31 cellular contexts compared by ENCODE assay signal in genomic region chr17:33513769-33514168, GRCh38.
"Had no signal": no experiment of that assay in that cellular context is flagged by ENCODE, and none has a peak within 500 bp of the region (broad histone marks: within the 10 kb centered on the region; RNA-seq: fewer than 3 reads in every experiment).

No MANE protein-coding gene starts in this region.

- H3K9me3 ChIP-seq: ascending aorta had no signal

- H3K4me1 ChIP-seq: ascending aorta had no signal

- H3K36me3 ChIP-seq: ascending aorta, cardiac muscle cell had no signal

- H3K27ac ChIP-seq: ascending aorta, cardiac muscle cell, VCaP had no signal

- FAIRE-seq: bronchial epithelial cell, TTC549 had no signal

- DNase-seq: activated CD4-positive, alpha-beta memory T cell treated with anti-CD3 and anti-CD28 coated beads, Interleukin-2, amount 10 ng/mL, durations not matched to agents 7 days and 5 days; activated CD4-positive, alpha-beta T cell treated with anti-CD3 and anti-CD28 coated beads for 1 hour; activated CD4-positive, alpha-beta T cell treated with anti-CD3 and anti-CD28 coated beads for 36 hours; activated CD4-positive, alpha-beta T cell treated with anti-CD3 and anti-CD28 coated beads for 48 hours; activated CD4-positive, alpha-beta T cell treated with anti-CD3 and anti-CD28 coated beads, Interleukin-2, amount 10 ng/mL, durations not matched to agents 7 days and 5 days; activated CD4-positive, alpha-beta T cell treated with anti-CD3 and anti-CD28 coated beads, Interleukin-2, amount 50 U/mL, for 48 hours; activated CD4-positive, CD25-positive, alpha-beta regulatory T cell; activated CD8-positive, alpha-beta memory T cell treated with anti-CD3 and anti-CD28 coated beads for 24 hours; activated CD8-positive, alpha-beta memory T cell treated with anti-CD3 and anti-CD28 coated beads, Interleukin-2, amount 10 ng/mL, durations not matched to agents 7 days and 5 days; activated CD8-positive, alpha-beta memory T cell treated with anti-CD3 and anti-CD28 coated beads, Interleukin-2, amount 50 U/mL, for 48 hours; activated CD8-positive, alpha-beta T cell treated with anti-CD3 and anti-CD28 coated beads, Interleukin-2, amount 10 ng/mL, durations not matched to agents 7 days and 5 days; activated effector memory CD4-positive, alpha-beta T cell treated with Interleukin-2 at 50 U/mL for 16 hours; activated gamma-delta T cell; activated naive CD4-positive, alpha-beta T cell treated with anti-CD3 and anti-CD28 coated beads, Interleukin-2, amount 10 ng/mL, durations not matched to agents 7 days and 5 days; activated naive CD4-positive, alpha-beta T cell treated with Interleukin-2 at 50 U/mL for 16 hours; activated naive CD8-positive, alpha-beta T cell treated with anti-CD3 and anti-CD28 coated beads, Interleukin-2, amount 10 ng/mL, durations not matched to agents 7 days and 5 days; activated naive CD8-positive, alpha-beta T cell treated with anti-CD3 and anti-CD28 coated beads, Interleukin-2, amount 50 U/mL, for 24 hours; activated T-cell treated with anti-CD3 and anti-CD28 coated beads, Interleukin-2, amount 50 U/mL, for 24 hours; activated T-cell treated with anti-CD3 and anti-CD28 coated beads, Interleukin-2, amount 50 U/mL, for 48 hours; amygdala; anterior cingulate cortex; caudate nucleus; cerebellar nuclear complex; T-helper 1 cell; T-helper 2 cell; T-helper 9 cell had no signal

- H3K27me3 ChIP-seq: ascending aorta, cardiac muscle cell had no signal

- H3K4me3 ChIP-seq: ascending aorta, cardiac muscle cell had no signal
